20 cellular contexts compared by ENCODE assay signal in genomic region chr10:107834706-107835105, GRCh38.
"Had no signal": no experiment of that assay in that cellular context is flagged by ENCODE, and none has a peak within 500 bp of the region (broad histone marks: within the 10 kb centered on the region; RNA-seq: fewer than 3 reads in every experiment).

No MANE protein-coding gene starts in this region.

- FAIRE-seq: frontal cortex, islet of Langerhans, urothelium cell line had no signal

- H3K27me3 ChIP-seq: heart right ventricle, right lobe of liver, spleen, testis had no signal

- H3K4me1 ChIP-seq: heart right ventricle, parathyroid adenoma, prostate gland, right lobe of liver, spleen, testis had no signal

- H3K9me3 ChIP-seq: prostate gland, right lobe of liver, testis had no signal

- H3K36me3 ChIP-seq: heart right ventricle, prostate gland, right lobe of liver, spleen had no signal

- H3K27ac ChIP-seq: heart right ventricle, parathyroid adenoma, prostate gland, right lobe of liver, spleen, testis had no signal

- DNase-seq: effector memory CD8-positive, alpha-beta T cell; heart right ventricle; hypothalamus; kidney glomerular epithelial cell; naive thymus-derived CD4-positive, alpha-beta T cell; nephron progenitor cell; right lobe of liver; spleen; stimulated activated CD4-positive, alpha-beta T cell treated with anti-CD3 and anti-CD28 coated beads, Interleukin-15, amount 100 ng/mL, for 24 hours; stimulated activated CD4-positive, alpha-beta T cell treated with anti-CD3 and anti-CD28 coated beads, Interleukin-1b, Interleukin-23, amount 100 ng/mL, for 48 hours; stimulated activated CD4-positive, alpha-beta T cell treated with anti-CD3 and anti-CD28 coated beads, Interleukin-4, amount 100 ng/mL, for 24 hours; stimulated activated naive CD8-positive, alpha-beta T cell treated with anti-CD3 and anti-CD28 coated beads, Interleukin-15, amount 100 ng/mL, for 72 hours; testis; trophoblast cell had no signal

- ATAC-seq: effector memory CD8-positive, alpha-beta T cell; heart right ventricle; naive thymus-derived CD4-positive, alpha-beta T cell; right lobe of liver; stimulated activated memory B cell treated with anti-CD40 and anti-IgM and Interleukin-4, amounts not matched to agents 10 μg/mL and 1 μg/mL and 100 μg/mL, for 72 hours; stimulated activated naive CD8-positive, alpha-beta T cell treated with anti-CD3 and anti-CD28 coated beads, Interleukin-15, amount 100 ng/mL, for 72 hours had no signal

- H3K4me3 ChIP-seq: heart right ventricle, prostate gland, right lobe of liver, spleen, testis had no signal
